Comparison of ENCODE assay signal across 18 cellular contexts in the genomic region with DNA sequence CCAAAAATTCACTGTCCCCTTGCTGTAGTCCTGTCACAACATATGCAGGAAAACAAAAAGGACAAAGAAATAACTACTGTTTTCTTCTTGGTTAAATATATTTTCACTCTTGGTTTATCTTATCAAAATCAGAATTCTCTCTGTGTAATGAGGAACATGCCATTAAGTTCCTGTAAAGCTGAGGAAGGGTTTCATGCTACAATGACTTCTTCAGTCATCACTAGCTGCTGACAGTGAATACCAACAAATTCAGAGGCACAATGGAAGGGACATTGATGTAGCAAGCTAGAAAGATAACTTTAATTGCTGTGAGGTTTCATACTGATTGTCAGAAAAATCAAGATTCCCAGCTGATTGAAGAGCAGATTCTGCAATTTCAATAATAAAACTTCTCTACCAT.
DNase-seq lines count a peak whose midpoint lies in the region; ATAC-seq, FAIRE-seq and TF ChIP-seq lines count a peak whose summit lies in the region.
"Had no signal": no experiment of that assay in that cellular context is flagged by ENCODE, and none has a peak within 500 bp of the region (broad histone marks: within the 10 kb centered on the region; RNA-seq: fewer than 3 reads in every experiment).

No MANE protein-coding gene starts in this region.

- H3K36me3 Mint-ChIP-seq in Caco-2 (ENCODE audit: insufficient read depth, unreplicated experiment) = peaks cover 10% of the 10 kb centered on the region
- no peaks in the 10 kb centered on the region for H3K36me3 Mint-ChIP-seq in naive B cell
- H3K36me3 Mint-ChIP-seq: CD14-positive monocyte; CD8-positive, alpha-beta memory T cell had no signal

- no peaks in the 10 kb centered on the region for H3K36me3 ChIP-seq in Caco-2 (ENCODE audit: control insufficient read depth, insufficient read depth, low read length)
- H3K36me3 ChIP-seq: BE2C; BLaER1 treated with 17β-estradiol and CSF1 and Interleukin-3, amounts not matched to agents 10 nM and 100 nM had no signal

- intact Hi-C loops in Caco-2 (cut with micrococcal nuclease; ENCODE audit: unreplicated experiment) (no loop called here), Right ventricle myocardium inferior (cut with DNase I) (no loop called here)

- no peaks in the 10 kb centered on the region for H3K9me3 ChIP-seq in Caco-2
- H3K9me3 ChIP-seq: BE2C had no signal

- TF ChIP-seq CTCF in Caco-2 (IDR thresholded peaks at IDR 0.05; ENCODE audit: insufficient read depth in 1 of 2, low read depth in 1 of 2, low read length in 1 of 2, severe bottlenecking in 1 of 2, unreplicated experiment in 1 of 2) = no peak

- peak; percentile 21 for FAIRE-seq in colon (lab: Jason Lieb, UNC)
- no peak for FAIRE-seq in frontal cortex (lab: Jason Lieb, UNC)
- FAIRE-seq: G401.6, GM12892 had no signal

- H3K4me1 Mint-ChIP-seq in Caco-2 (ENCODE audit: low read depth, unreplicated experiment) = peaks cover 6% of the 10 kb centered on the region
- peaks cover 0 to 24% (median 9%) of the 10 kb centered on the region in 3 donors for H3K4me1 Mint-ChIP-seq in naive B cell
- H3K4me1 Mint-ChIP-seq: CD14-positive monocyte; CD8-positive, alpha-beta memory T cell had no signal

- H3K27me3 ChIP-seq in Caco-2 (replicated peaks; ENCODE audit: control insufficient read depth, insufficient read depth, low read length) = no peaks in the 10 kb centered on the region
- H3K27me3 ChIP-seq: BE2C had no signal

- H3K9me3 Mint-ChIP-seq in Caco-2 (ENCODE audit: unreplicated experiment) (peaks cover 2% of the 10 kb centered on the region), naive B cell (peaks cover 0 to 14% (median 4%) of the 10 kb centered on the region in 7 donors)
- H3K9me3 Mint-ChIP-seq: CD4-positive, alpha-beta T cell had no signal

- peaks cover 30% of the 10 kb centered on the region for H3K4me1 ChIP-seq in Caco-2
- H3K4me1 ChIP-seq: BE2C; BLaER1 treated with 17β-estradiol and CSF1 and Interleukin-3, amounts not matched to agents 10 nM and 100 nM had no signal

- no peak overlapping the region for H3K4me3 ChIP-seq in Caco-2 (ENCODE audit: low read depth, low read length)
- H3K4me3 ChIP-seq: BLaER1 treated with 17β-estradiol and CSF1 and Interleukin-3, amounts not matched to agents 10 nM and 100 nM; GM23248 had no signal

- CTCF ChIA-PET in Caco-2 (lab: Charles Lee) = no interaction called here

- DNase-seq in Caco-2 (no peak), naive B cell (no peak), frontal cortex (ENCODE audit: low spot score in 2 of 2) (no peak), Right ventricle myocardium inferior (ENCODE audit: missing footprints) (no peak)
- no peak for DNase-seq in activated CD8-positive, alpha-beta memory T cell treated with anti-CD3 and anti-CD28 coated beads for 24 hours
- DNase-seq: BE2C; Calu3; CD4-positive, alpha-beta T cell; CD8-positive, alpha-beta memory T cell; DND-41; GM23248; H7; HCEC 1CT had no signal

- ATAC-seq in naive B cell (ENCODE audit: low read depth in 2 of 2) = peak; percentile 57 to 60
- ATAC-seq in Right ventricle myocardium inferior = no peak

- H3K27me3 Mint-ChIP-seq in Caco-2 (ENCODE audit: insufficient read depth, unreplicated experiment) (no peaks in the 10 kb centered on the region), naive B cell (no peaks in the 10 kb centered on the region)
- H3K27me3 Mint-ChIP-seq: CD4-positive, alpha-beta T cell had no signal

- no TSS peak for BruUV-seq in Caco-2 (replicated peaks; lab: Mats Ljungman, UMichigan)

- POLR2A ChIA-PET in Caco-2 (lab: Charles Lee) = no interaction called here

- peak overlapping the region; percentile 56 for H3K27ac Mint-ChIP-seq in Caco-2 (ENCODE audit: unreplicated experiment)
- H3K27ac Mint-ChIP-seq in naive B cell = no peak overlapping the region
- H3K27ac Mint-ChIP-seq: CD14-positive monocyte; CD4-positive, alpha-beta T cell; CD8-positive, alpha-beta memory T cell had no signal

- H3K4me3 Mint-ChIP-seq in Caco-2 (ENCODE audit: unreplicated experiment) (no peak overlapping the region), naive B cell (peak overlapping the region in 1 of 8 donors; percentile 55)
- H3K4me3 Mint-ChIP-seq: CD14-positive monocyte; CD4-positive, alpha-beta T cell; CD8-positive, alpha-beta memory T cell had no signal
